Comparison of ENCODE assay signal across 29 cellular contexts in the genomic region with DNA sequence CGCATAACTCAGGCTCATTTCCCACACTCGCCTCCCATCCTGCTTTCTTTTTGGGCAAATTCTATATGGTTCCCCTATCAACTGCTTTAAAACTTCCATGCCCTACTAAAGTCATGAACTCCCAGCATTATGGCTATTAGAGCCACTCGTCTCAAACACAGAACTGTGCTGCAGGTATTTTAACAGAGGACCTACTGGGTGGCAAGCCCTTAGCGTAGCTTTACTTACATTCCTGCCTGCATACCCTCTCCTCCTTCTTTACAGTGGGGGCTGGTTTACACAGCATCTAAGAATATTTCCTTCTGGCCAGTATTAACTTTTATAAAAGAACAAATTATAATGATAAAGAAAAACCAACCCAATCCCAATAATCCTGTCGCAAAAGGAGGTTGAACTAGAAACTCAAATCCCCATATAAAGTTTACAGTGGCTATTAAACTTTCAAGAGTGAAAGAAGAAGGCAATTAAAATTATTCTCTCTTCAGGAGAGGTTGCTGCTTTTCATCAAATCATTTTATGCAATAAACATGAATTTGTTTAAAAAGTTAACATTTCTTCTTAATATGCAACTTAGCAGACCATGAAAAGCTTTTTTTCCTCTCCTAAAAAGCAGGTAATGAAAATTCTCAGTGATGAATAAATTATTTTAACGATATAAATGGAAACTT.
"Had no signal": no experiment of that assay in that cellular context is flagged by ENCODE, and none has a peak within 500 bp of the region (broad histone marks: within the 10 kb centered on the region; RNA-seq: fewer than 3 reads in every experiment).

No MANE protein-coding gene starts in this region.

- H3K36me3 Mint-ChIP-seq: activated naive CD4-positive, alpha-beta T cell treated with anti-CD3 and anti-CD28 coated beads, Interleukin-2, amount 10 ng/mL, durations not matched to agents 7 days and 5 days; activated naive CD8-positive, alpha-beta T cell treated with anti-CD3 and anti-CD28 coated beads, Interleukin-2, amount 10 ng/mL, durations not matched to agents 7 days and 5 days had no signal

- H3K27ac ChIP-seq: ascending aorta, breast epithelium, cardiac muscle cell, colonic mucosa, heart left ventricle, hepatocyte had no signal

- H3K4me1 Mint-ChIP-seq: activated CD4-positive, alpha-beta memory T cell treated with anti-CD3 and anti-CD28 coated beads, Interleukin-2, amount 10 ng/mL, durations not matched to agents 7 days and 5 days; activated CD4-positive, alpha-beta T cell treated with anti-CD3 and anti-CD28 coated beads, Interleukin-2, amount 10 ng/mL, durations not matched to agents 7 days and 5 days; activated naive CD4-positive, alpha-beta T cell treated with anti-CD3 and anti-CD28 coated beads, Interleukin-2, amount 10 ng/mL, durations not matched to agents 7 days and 5 days; activated naive CD8-positive, alpha-beta T cell treated with anti-CD3 and anti-CD28 coated beads, Interleukin-2, amount 10 ng/mL, durations not matched to agents 7 days and 5 days; T-helper 17 cell had no signal

- H3K27ac Mint-ChIP-seq: activated CD4-positive, alpha-beta memory T cell treated with anti-CD3 and anti-CD28 coated beads, Interleukin-2, amount 10 ng/mL, durations not matched to agents 7 days and 5 days; activated CD4-positive, alpha-beta T cell treated with anti-CD3 and anti-CD28 coated beads, Interleukin-2, amount 10 ng/mL, durations not matched to agents 7 days and 5 days; activated naive CD4-positive, alpha-beta T cell treated with anti-CD3 and anti-CD28 coated beads, Interleukin-2, amount 10 ng/mL, durations not matched to agents 7 days and 5 days; activated naive CD4-positive, alpha-beta T cell treated with anti-CD3 and anti-CD28 coated beads, Interleukin-2, amount 50 U/mL, for 72 hours; activated naive CD8-positive, alpha-beta T cell treated with anti-CD3 and anti-CD28 coated beads, Interleukin-2, amount 10 ng/mL, durations not matched to agents 7 days and 5 days; activated T-cell treated with anti-CD3 and anti-CD28 coated beads, Interleukin-2, amount 50 U/mL, for 24 hours; activated T-cell treated with anti-CD3 and anti-CD28 coated beads, Interleukin-2, amount 50 U/mL, for 72 hours; brain; T-helper 17 cell; T-helper 2 cell treated with Interferon-gamma antibody and Interleukin-4, amounts not matched to agents 5 μg/mL and 100 μg/mL, for 36 hours had no signal

- DNase-seq: activated CD4-positive, alpha-beta memory T cell treated with anti-CD3 and anti-CD28 coated beads, Interleukin-2, amount 10 ng/mL, durations not matched to agents 7 days and 5 days; activated CD4-positive, alpha-beta T cell treated with anti-CD3 and anti-CD28 coated beads for 1 hour; activated CD4-positive, alpha-beta T cell treated with anti-CD3 and anti-CD28 coated beads for 4 hours; activated CD4-positive, alpha-beta T cell treated with anti-CD3 and anti-CD28 coated beads, Interleukin-2, amount 10 ng/mL, durations not matched to agents 7 days and 5 days; activated CD4-positive, alpha-beta T cell treated with anti-CD3 and anti-CD28 coated beads, Interleukin-2, amount 50 U/mL, for 4 hours; activated CD8-positive, alpha-beta memory T cell treated with anti-CD3 and anti-CD28 coated beads, Interleukin-2, amount 50 U/mL, for 48 hours; activated gamma-delta T cell; activated naive CD4-positive, alpha-beta T cell; activated naive CD4-positive, alpha-beta T cell treated with anti-CD3 and anti-CD28 coated beads, Interleukin-2, amount 10 ng/mL, durations not matched to agents 7 days and 5 days; activated naive CD8-positive, alpha-beta T cell treated with anti-CD3 and anti-CD28 coated beads, Interleukin-2, amount 10 ng/mL, durations not matched to agents 7 days and 5 days; activated T-cell treated with anti-CD3 and anti-CD28 coated beads for 4 hours; activated T-cell treated with anti-CD3 and anti-CD28 coated beads, Interleukin-2, amount 50 U/mL, for 24 hours; activated T-cell treated with anti-CD3 and anti-CD28 coated beads, Interleukin-2, amount 50 U/mL, for 72 hours; central memory CD4-positive, alpha-beta T cell; cerebellar nuclear complex; colonic mucosa; effector CD8-positive, alpha-beta T cell; foreskin fibroblast; heart left ventricle; T-helper 17 cell; T1000 had no signal

- H3K9me3 ChIP-seq: ascending aorta, breast epithelium, colonic mucosa, heart left ventricle had no signal

- H3K36me3 ChIP-seq: ascending aorta, breast epithelium, cardiac muscle cell, colonic mucosa, heart left ventricle had no signal

- H3K4me3 ChIP-seq: ascending aorta, breast epithelium, cardiac muscle cell, colonic mucosa, heart left ventricle, hepatocyte had no signal

- H3K4me3 Mint-ChIP-seq: activated CD4-positive, alpha-beta memory T cell treated with anti-CD3 and anti-CD28 coated beads, Interleukin-2, amount 10 ng/mL, durations not matched to agents 7 days and 5 days; activated CD4-positive, alpha-beta T cell treated with anti-CD3 and anti-CD28 coated beads, Interleukin-2, amount 10 ng/mL, durations not matched to agents 7 days and 5 days; activated naive CD4-positive, alpha-beta T cell treated with anti-CD3 and anti-CD28 coated beads, Interleukin-2, amount 10 ng/mL, durations not matched to agents 7 days and 5 days; activated naive CD8-positive, alpha-beta T cell treated with anti-CD3 and anti-CD28 coated beads, Interleukin-2, amount 10 ng/mL, durations not matched to agents 7 days and 5 days; activated T-cell treated with anti-CD3 and anti-CD28 coated beads, Interleukin-2, amount 50 U/mL, for 24 hours; activated T-cell treated with anti-CD3 and anti-CD28 coated beads, Interleukin-2, amount 50 U/mL, for 72 hours; brain; T-helper 17 cell; T-helper 2 cell treated with Interferon-gamma antibody and Interleukin-4, amounts not matched to agents 5 μg/mL and 100 μg/mL, for 36 hours had no signal

- H3K27me3 Mint-ChIP-seq: activated CD4-positive, alpha-beta memory T cell treated with anti-CD3 and anti-CD28 coated beads, Interleukin-2, amount 10 ng/mL, durations not matched to agents 7 days and 5 days; activated CD4-positive, alpha-beta T cell treated with anti-CD3 and anti-CD28 coated beads, Interleukin-2, amount 10 ng/mL, durations not matched to agents 7 days and 5 days; activated naive CD4-positive, alpha-beta T cell treated with anti-CD3 and anti-CD28 coated beads, Interleukin-2, amount 10 ng/mL, durations not matched to agents 7 days and 5 days; activated naive CD8-positive, alpha-beta T cell treated with anti-CD3 and anti-CD28 coated beads, Interleukin-2, amount 10 ng/mL, durations not matched to agents 7 days and 5 days; activated T-cell treated with anti-CD3 and anti-CD28 coated beads, Interleukin-2, amount 50 U/mL, for 24 hours; brain; T-helper 17 cell had no signal

- H3K4me1 ChIP-seq: ascending aorta, breast epithelium, colonic mucosa, heart left ventricle had no signal

- ATAC-seq: activated naive CD4-positive, alpha-beta T cell treated with anti-CD3 and anti-CD28 coated beads, Interleukin-2, amount 50 U/mL, for 72 hours; activated T-cell treated with anti-CD3 and anti-CD28 coated beads, Interleukin-2, amount 50 U/mL, for 72 hours; esophagus mucosa; heart left ventricle; T-helper 17 cell had no signal
